Comparison of ENCODE assay signal across 1 cellular context in genomic region chr6:36337814-36338213, GRCh38.
TF ChIP-seq lines count a peak whose summit lies in the region.

No MANE protein-coding gene starts in this region.

TF ChIP-seq in K562, 482 proteins besides CTCF, POLR2A, EP300 and RAD21 (continued from another document):
- TF ChIP-seq TFAP4 (CRISPR knock-in tag; IDR thresholded peaks at IDR 0.05; ENCODE audit: borderline replicate concordance) (0 out of 2 replicates have a peak, but pooled peaks have one; percentile 16), RERE (CRISPR knock-in tag; IDR thresholded peaks at IDR 0.05; ENCODE audit: borderline replicate concordance) (no peak), NELFE (IDR thresholded peaks at IDR 0.05; ENCODE audit: insufficient read depth, insufficient read length) (no peak), MTA3 (IDR thresholded peaks at IDR 0.05; ENCODE audit: borderline replicate concordance) (no peak), TRIM24 (IDR thresholded peaks at IDR 0.05) (peak in 1 of 2 experiments; percentile 50; a peak in 1 of 4 replicates), CBFA2T3 (IDR thresholded peaks at IDR 0.05) (peak; percentile 47), TEAD4 (IDR thresholded peaks at IDR 0.05; ENCODE audit: low read length) (no peak), TEAD4 (CRISPR knock-in tag; IDR thresholded peaks at IDR 0.05; ENCODE audit: borderline replicate concordance) (no peak), ATF7 (IDR thresholded peaks at IDR 0.05) (0 out of 2 replicates have a peak, but pooled peaks have one; percentile 22), ERF (CRISPR knock-in tag; IDR thresholded peaks at IDR 0.05) (no peak), XRCC5 (IDR thresholded peaks at IDR 0.05; ENCODE audit: low read depth, low read length) (no peak), ZNF146 (CRISPR knock-in tag; IDR thresholded peaks at IDR 0.05; ENCODE audit: unreplicated experiment) (no peak), KHSRP (IDR thresholded peaks at IDR 0.05) (no peak), HBP1 (CRISPR knock-in tag; IDR thresholded peaks at IDR 0.05) (no peak), GATA2 (CRISPR knock-in tag; IDR thresholded peaks at IDR 0.05) (0 out of 2 replicates have a peak, but pooled peaks have one; percentile 9), ZNF12 (CRISPR knock-in tag; IDR thresholded peaks at IDR 0.05) (no peak), CGGBP1 (CRISPR knock-in tag; IDR thresholded peaks at IDR 0.05) (no peak), ZKSCAN1 (IDR thresholded peaks at IDR 0.05; ENCODE audit: low read depth, low read length) (no peak), ZBTB7A (IDR thresholded peaks at IDR 0.05; ENCODE audit: borderline replicate concordance, control insufficient read depth, low read depth, low read length) (no peak), NFE2 (IDR thresholded peaks at IDR 0.05; ENCODE audit: low read depth) (no peak), RB1 (IDR thresholded peaks at IDR 0.05; ENCODE audit: low read depth) (no peak), THRA (IDR thresholded peaks at IDR 0.05) (no peak), ZNF124 (CRISPR knock-in tag; IDR thresholded peaks at IDR 0.05) (no peak), XRCC4 (IDR thresholded peaks at IDR 0.05; ENCODE audit: extremely low read depth, insufficient read depth, insufficient read length) (no peak), ZBTB11 (CRISPR knock-in tag; IDR thresholded peaks at IDR 0.05) (no peak), ZNF639 (CRISPR knock-in tag; conservative IDR thresholded peaks at IDR 0.05 in 1 of 2, IDR thresholded peaks at IDR 0.05 in 1 of 2) (no peak), BCOR (IDR thresholded peaks at IDR 0.05) (no peak), ATF3 (IDR thresholded peaks at IDR 0.05) (peak; percentile 47), ATF3 (CRISPR knock-in tag; conservative IDR thresholded peaks at IDR 0.05) (no peak), PHF8 (IDR thresholded peaks at IDR 0.05; ENCODE audit: borderline replicate concordance, low read length) (no peak), CBX3 (IDR thresholded peaks at IDR 0.05; ENCODE audit: borderline replicate concordance in 1 of 2, low read length in 2 of 2) (no peak), ZFP36 (IDR thresholded peaks at IDR 0.05; ENCODE audit: low read depth, low read length, partially characterized antibody) (no peak), ADNP (tag; IDR thresholded peaks at IDR 0.05) (no peak), CBFA2T2 (conservative IDR thresholded peaks at IDR 0.05) (peak; percentile 54; the same call in 1 of the 2 replicates), PHTF2 (CRISPR knock-in tag; IDR thresholded peaks at IDR 0.05) (no peak), ETV1 (tag; conservative IDR thresholded peaks at IDR 0.05; ENCODE audit: low read depth) (no peak)
TF ChIP-seq in K562: peak in this region for 7.
